8 cellular contexts compared by ENCODE assay signal in genomic region chr2:165015052-165015642, GRCh38. TPM values are rescaled to one million over a fixed set of nuclear protein-coding genes. Genes with fewer than 3 reads are reported as not detected.
DNase-seq lines count a peak whose midpoint lies in the region; ATAC-seq, FAIRE-seq and TF ChIP-seq lines count a peak whose summit lies in the region.

No MANE protein-coding gene starts in this region.

- CTCF ChIA-PET in K562 (lab: Yijun Ruan, JAX; ENCODE audit: low intra/inter-chr PET ratio) = no interaction called here

- TF ChIP-seq POLR2A in K562 (conservative IDR thresholded peaks at IDR 0.05) = no peak

- no peak overlapping the region for H3K27ac ChIP-seq in K562 (ENCODE audit: extremely low read depth, low read depth, low read length)

- no peak for TF ChIP-seq EP300 in K562 (IDR thresholded peaks at IDR 0.05; ENCODE audit: low read length)

- intact Hi-C loops in K562 (cut with micrococcal nuclease) = loop anchor here (5.0 kb wide), 1 partner anchor 187 kb away; the partner anchor contains the start of gene SCN3A

- no peaks in the 10 kb centered on the region for H4K20me1 ChIP-seq in K562 (replicated peaks; ENCODE audit: control insufficient read depth, insufficient read depth, low read length)

- H2AFZ ChIP-seq in K562 (ENCODE audit: low read depth, low read length) = no peak overlapping the region

- peaks cover 2 to 5% (median 4%) of the 10 kb centered on the region in 3 donors for H3K27me3 Mint-ChIP-seq in immature natural killer cell (ENCODE audit: low read depth in 3 of 3)

- no peaks in the 10 kb centered on the region for H3K27me3 ChIP-seq in K562 (ENCODE audit: control insufficient read depth in 2 of 2, insufficient read depth in 2 of 2, low read length in 2 of 2)

- no peaks in the 10 kb centered on the region for H3K9me1 ChIP-seq in K562 (ENCODE audit: control insufficient read depth, insufficient read depth, low read length)

- H3K79me2 ChIP-seq in K562 (ENCODE audit: control insufficient read depth, insufficient read depth, low read length) = no peaks in the 10 kb centered on the region

- no peaks in the 10 kb centered on the region for H3K9me3 Mint-ChIP-seq in immature natural killer cell

- peak; percentile 66 for FAIRE-seq in K562 (lab: Jason Lieb, UNC)

- no TSS peak for BruUV-seq in K562 (replicated peaks; lab: Mats Ljungman, UMichigan)

- 4% methylated on average over 4 of the region's 4 CpGs for WGBS in K562 (ENCODE audit: insufficient coverage, low coverage, missing lambda C conversion rate)

- no peak overlapping the region for H3K4me3 ChIP-seq in K562

- in situ Hi-C loops in K562 (cut with MboI) = no loop called here

- H3K36me3 Mint-ChIP-seq in immature natural killer cell = peaks cover 0 to 1% (median 0%) of the 10 kb centered on the region in 3 donors

- H3K36me3 ChIP-seq in K562 (ENCODE audit: control insufficient read depth, insufficient read depth, low read length) = no peaks in the 10 kb centered on the region

- peak; percentile 60 to 79 (median 69) for TF ChIP-seq CTCF in K562 (IDR thresholded peaks at IDR 0.05 in 2 of 3, conservative IDR thresholded peaks at IDR 0.05 in 1 of 3; ENCODE audit: insufficient read depth in 2 of 3, low read depth in 1 of 3, low read length in 3 of 3)

- H3K9me3 ChIP-seq in K562 (replicated peaks; ENCODE audit: control insufficient read depth, insufficient read depth, low read depth, low read length) = no peaks in the 10 kb centered on the region

- H3K4me2 ChIP-seq in K562 (ENCODE audit: insufficient read depth, low read length) = no peak overlapping the region

- no peak overlapping the region for H3K4me3 Mint-ChIP-seq in immature natural killer cell

- no peaks in the 10 kb centered on the region for H3K4me1 Mint-ChIP-seq in immature natural killer cell

- no peak overlapping the region for H3K9ac ChIP-seq in K562 (ENCODE audit: insufficient read depth in 1 of 2, low read depth in 2 of 2, low read length in 2 of 2)

- DNase-seq in NCI-H1417 (lab: John Stamatoyannopoulos, UW) (peak; percentile 7 to 55 (median 54)), NCI-H1417 treated with DMSO at 0.1 percent for 48 hours (lab: John Stamatoyannopoulos, UW) (no peak), NCI-H1105 (lab: John Stamatoyannopoulos, UW) (peak; percentile 63), T-helper 1 cell (peak in 4 of 5 donors; percentile 13 to 33 (median 25)), K562 (ENCODE audit: extremely low read depth in 1 of 4, low spot score in 3 of 4) (peak; percentile 39 to 70 (median 55)), immature natural killer cell (peak; percentile 30 to 42 (median 37))
- peak; percentile 33 to 38 for DNase-seq in stimulated activated CD4-positive, alpha-beta T cell treated with anti-CD3 and anti-CD28 coated beads, Interleukin-1b, Interleukin-23, amount 100 ng/mL, for 4 hours (ENCODE audit: low read depth in 2 of 2)

- TF ChIP-seq RAD21 in K562 (CRISPR knock-in tag; conservative IDR thresholded peaks at IDR 0.05 in 1 of 2, IDR thresholded peaks at IDR 0.05 in 1 of 2) = peak; percentile 55 to 58

- H3K4me1 ChIP-seq in K562 (replicated peaks in 1 of 2; ENCODE audit: control insufficient read depth in 2 of 2, insufficient read depth in 2 of 2, low read length in 2 of 2) = no peaks in the 10 kb centered on the region

- ATAC-seq in HG02610 (IDR thresholded peaks at IDR 0.05; ENCODE audit: unreplicated experiment) (peak; percentile 79), K562 (peak; percentile 89)

- no peak overlapping the region for H3K27ac Mint-ChIP-seq in immature natural killer cell

- POLR2A ChIA-PET in K562 (lab: Yijun Ruan, JAX) = no interaction called here

TF ChIP-seq in K562, 482 proteins besides CTCF, POLR2A, EP300 and RAD21:
- TF ChIP-seq SMC3 (conservative IDR thresholded peaks at IDR 0.05; ENCODE audit: insufficient read depth, low read depth, low read length) (0 out of 2 replicates have a peak, but pooled peaks have one; percentile 33), PYGO2 (tag; IDR thresholded peaks at IDR 0.05) (no peak), KLF16 (IDR thresholded peaks at IDR 0.05) (0 out of 2 replicates have a peak, but pooled peaks have one; percentile 16)

RNA-seq across cellular contexts. Expression of gene SLC38A11, which starts 59.8 kb away (rescaled TPM):
- not detected in 2 replicates for total RNA-seq in K562 (2011; cell fraction: chromatin; rRNA removed; ENCODE audit: low replicate concordance)
- total RNA-seq in K562 (2011; cell fraction: nucleolus; rRNA removed) = not detected in 2 replicates
- total RNA-seq in K562 (2011; cell fraction: nucleoplasm; rRNA removed) = not detected in 2 replicates
- total RNA-seq in K562 (2014; rRNA removed) (not detected in 2 replicates), K562 (2014; rRNA removed; fragmentation: Illumina TruSeq; extraction: Trizol) (not detected in 2 replicates), K562 (2015; rRNA removed; fragmentation: Illumina TruSeq; extraction: Trizol) (not detected in 2 replicates), K562 (2021) (not detected in 2 replicates)
- polyA plus RNA-seq in K562 (2011; rRNA removed) (not detected in 2 replicates), K562 (2014; fragmentation: Illumina TruSeq; extraction: Trizol) (not detected in 2 replicates), K562 (2014; fragmentation: Nextera tagmentation; extraction: Ambion mirVana) (not detected), K562 (2014; rRNA removed) (not detected in 2 replicates), immature natural killer cell (not detected)
- not detected in 2 replicates for polyA plus RNA-seq in K562 (2011; cell fraction: cytosol; rRNA removed)
- not detected in 2 replicates for polyA plus RNA-seq in K562 (2011; cell fraction: nucleus; rRNA removed)
- polyA plus RNA-seq in K562 (2012) = not detected in 2 replicates
- not detected in 2 replicates for polyA minus RNA-seq in K562 (2011; rRNA and poly(A)+ RNA removed)
- polyA minus RNA-seq in K562 (2011; cell fraction: cytosol; rRNA and poly(A)+ RNA removed) = not detected in 2 replicates
- polyA minus RNA-seq in K562 (2011; cell fraction: nucleus; rRNA and poly(A)+ RNA removed) = not detected in 2 replicates
